ENCODE assay signal across 8 cellular contexts in the genomic region with DNA sequence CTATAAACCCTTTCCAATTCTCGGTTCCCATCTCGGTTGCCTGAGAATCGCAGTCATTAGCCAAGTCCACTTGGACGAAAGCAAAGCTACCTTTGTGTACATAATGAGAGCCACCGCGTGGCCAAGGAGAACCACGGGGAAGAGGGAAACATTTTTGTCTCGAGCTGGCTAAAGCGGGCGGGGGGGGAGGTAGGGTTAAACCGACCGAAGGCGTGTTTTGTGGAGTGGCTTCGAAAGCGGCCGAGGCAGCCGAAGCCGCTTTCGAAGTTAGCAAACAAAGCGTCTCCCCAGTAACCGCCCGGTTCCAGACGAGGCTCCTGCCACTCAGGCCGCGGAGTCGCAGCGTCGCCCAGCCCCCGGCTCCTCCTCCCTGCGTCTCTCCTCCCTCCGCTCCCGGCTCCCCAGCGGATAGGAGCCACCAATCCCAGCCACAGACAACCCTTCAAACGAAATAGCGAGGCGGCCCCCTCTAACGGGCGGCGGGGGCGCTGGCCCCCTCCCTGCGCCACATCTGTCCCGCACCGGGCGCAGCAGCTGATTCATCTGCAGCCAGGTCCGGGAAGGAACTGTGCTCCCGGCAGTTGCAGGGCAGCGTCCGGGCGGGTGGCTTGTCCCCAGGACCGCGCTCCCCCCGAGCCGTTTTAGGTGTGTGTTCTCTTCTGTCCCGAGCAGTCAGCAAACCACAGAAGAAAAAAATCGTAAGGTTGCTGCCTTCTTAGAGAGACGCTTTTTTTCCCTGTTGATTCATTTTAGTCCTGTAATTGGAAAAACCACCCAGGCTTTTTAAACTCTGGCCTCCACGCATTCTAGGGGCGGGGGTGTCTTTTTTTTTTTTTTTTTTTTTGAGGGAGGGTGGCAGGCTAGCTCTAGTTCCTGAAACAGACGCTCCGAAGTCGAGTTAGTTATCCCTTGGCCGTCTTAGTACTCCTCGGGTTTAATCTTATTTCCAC.
DNase-seq lines count a peak whose midpoint lies in the region; ATAC-seq and TF ChIP-seq lines count a peak whose summit lies in the region.

No MANE protein-coding gene starts in this region.

- H3K4me3 ChIP-seq in WI38 (ENCODE audit: low read depth, low read length): peak overlapping the region; percentile 97

- DNase-seq in AG08395 (ENCODE audit: low spot score): peak; percentile 84
- peak; percentile 100 for DNase-seq in NCI-H2196 treated with DMSO at 0.1 percent for 48 hours (lab: John Stamatoyannopoulos, UW; ENCODE audit: unreplicated experiment)
- DNase-seq in caudate nucleus (lab: John Stamatoyannopoulos, UW): peak; percentile 24 to 97 (median 88)
- DNase-seq in islet precursor cell: peak; percentile 99
- peak; percentile 58 for DNase-seq in stimulated activated CD4-positive, alpha-beta T cell treated with anti-CD3 and anti-CD28 coated beads, Interleukin-12 subunit alpha, Interleukin-12 subunit beta, amount 100 ng/mL, for 4 hours

- H3K27ac ChIP-seq in caudate nucleus (ENCODE audit: low read depth, low read length): peak overlapping the region; percentile 97

- TF ChIP-seq CTCF in WI38 (IDR thresholded peaks at IDR 0.05; ENCODE audit: low read depth, low read length): no peak

- ATAC-seq in GM18909 (IDR thresholded peaks at IDR 0.05; ENCODE audit: poor library complexity, unreplicated experiment) (peak; percentile 75), HG03159 (IDR thresholded peaks at IDR 0.05; ENCODE audit: unreplicated experiment) (peak; percentile 65)

Comparison
In these comparisons a context has a peak if more than half of its experiments do, and no peak if none do; other contexts are left out.
1. Peak in every context shown above with its lines: DNase-seq, ATAC-seq, H3K4me3 ChIP-seq and H3K27ac ChIP-seq.